In the genomic region with DNA sequence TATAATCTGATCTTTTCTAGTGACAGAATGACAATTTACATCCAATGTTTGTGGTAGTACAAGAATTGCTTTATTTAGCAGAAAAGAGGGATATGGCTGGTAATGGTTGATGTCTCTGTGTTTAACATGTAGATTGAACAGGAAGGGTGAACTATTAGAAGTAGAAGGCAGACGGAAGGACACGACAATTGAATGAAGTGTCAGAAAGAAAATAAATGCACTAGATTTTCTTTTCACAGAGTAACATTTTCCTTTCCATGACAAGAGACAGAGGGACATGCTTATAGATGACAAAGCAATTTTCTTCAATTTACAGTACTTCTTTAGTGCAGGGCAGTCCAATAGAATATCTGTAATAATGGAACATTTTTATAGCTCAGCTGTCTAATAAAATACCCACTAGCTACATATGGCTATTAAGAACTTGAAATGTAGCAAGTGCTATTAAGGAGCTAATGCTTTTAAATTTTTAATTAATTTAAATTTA, we compare ENCODE assay signal across 16 cellular contexts. TPM values are rescaled to one million over a fixed set of nuclear protein-coding genes. Genes with fewer than 3 reads are reported as not detected.
DNase-seq lines count a peak whose midpoint lies in the region; ATAC-seq and TF ChIP-seq lines count a peak whose summit lies in the region.
"Had no signal": no experiment of that assay in that cellular context is flagged by ENCODE, and none has a peak within 500 bp of the region (broad histone marks: within the 10 kb centered on the region; RNA-seq: fewer than 3 reads in every experiment).

No MANE protein-coding gene starts in this region.

- in situ Hi-C loops in brain microvascular endothelial cell (cut with HindIII; ENCODE audit: low pct_ligation_motif_present, low sequenced_read_pairs), result no loop called here

- H3K9me3 Mint-ChIP-seq in activated T-cell treated with anti-CD3 and anti-CD28 coated beads, Interleukin-2, amount 50 U/mL, for 24 hours, result peaks cover 2% of the 10 kb centered on the region
- H3K9me3 Mint-ChIP-seq in chondrocyte (ENCODE audit: low read depth), result no peaks in the 10 kb centered on the region
- H3K9me3 Mint-ChIP-seq: IgD-negative memory B cell had no signal

- no peak for DNase-seq in activated T-cell treated with anti-CD3 and anti-CD28 coated beads, Interleukin-2, amount 50 U/mL, for 24 hours
- no peak for DNase-seq in activated T-cell treated with anti-CD3 and anti-CD28 coated beads, Interleukin-2, amount 50 U/mL, for 1 hour
- DNase-seq in OCI-M1 (lab: John Stamatoyannopoulos, UW) (peak; percentile 5), chondrocyte (ENCODE audit: low spot score) (no peak), LoVo (ENCODE audit: low spot score) (no peak), brain microvascular endothelial cell (no peak)
- DNase-seq: amygdala, Caco-2, foreskin keratinocyte, left lung, NCI-H1092, NCI-H69, substantia nigra had no signal

- H3K4me1 ChIP-seq in skeletal muscle tissue (ENCODE audit: control insufficient read depth in 3 of 3, insufficient read depth in 3 of 3, low read length in 3 of 3), result peaks cover 0 to 10% (median 0%) of the 10 kb centered on the region in 3 donors
- H3K4me1 ChIP-seq: Caco-2 had no signal

- no peaks in the 10 kb centered on the region for H3K27me3 Mint-ChIP-seq in activated T-cell treated with anti-CD3 and anti-CD28 coated beads, Interleukin-2, amount 50 U/mL, for 24 hours
- H3K27me3 Mint-ChIP-seq in chondrocyte (ENCODE audit: low read depth), result no peaks in the 10 kb centered on the region
- H3K27me3 Mint-ChIP-seq: IgD-negative memory B cell had no signal

- peaks cover 65% of the 10 kb centered on the region for H3K4me1 Mint-ChIP-seq in activated T-cell treated with anti-CD3 and anti-CD28 coated beads, Interleukin-2, amount 50 U/mL, for 24 hours (ENCODE audit: low read depth)
- H3K4me1 Mint-ChIP-seq in chondrocyte (ENCODE audit: low read depth), result peaks cover 30% of the 10 kb centered on the region

- ATAC-seq in GM19467 (IDR thresholded peaks at IDR 0.05; ENCODE audit: unreplicated experiment), result no peak
- ATAC-seq: foreskin keratinocyte had no signal

- no peaks in the 10 kb centered on the region for H3K9me3 ChIP-seq in skeletal muscle tissue (ENCODE audit: control insufficient read depth in 3 of 3, low read length in 3 of 3)
- H3K9me3 ChIP-seq: Caco-2, left lung had no signal

- peak overlapping the region; percentile 38 for H3K27ac ChIP-seq in skeletal muscle tissue (ENCODE audit: low read depth, low read length)
- H3K27ac ChIP-seq in brain microvascular endothelial cell, result no peak overlapping the region
- H3K27ac ChIP-seq: foreskin keratinocyte, left lung had no signal

- TF ChIP-seq CTCF in chondrocyte (IDR thresholded peaks at IDR 0.05) (no peak), brain microvascular endothelial cell (IDR thresholded peaks at IDR 0.05; ENCODE audit: low read depth, low read length, missing control alignments) (no peak)

- H3K4me3 ChIP-seq in skeletal muscle tissue (ENCODE audit: low read length in 3 of 3), result peak overlapping the region in 1 of 3 donors; percentile 17
- no peak overlapping the region for H3K4me3 ChIP-seq in brain microvascular endothelial cell (ENCODE audit: low read depth, low read length)
- H3K4me3 ChIP-seq: left lung had no signal

- H3K27ac Mint-ChIP-seq in activated T-cell treated with anti-CD3 and anti-CD28 coated beads, Interleukin-2, amount 50 U/mL, for 24 hours, result peak overlapping the region; percentile 19
- H3K27ac Mint-ChIP-seq in chondrocyte (ENCODE audit: unreplicated experiment), result peak overlapping the region; percentile 9

- H3K36me3 ChIP-seq in skeletal muscle tissue (ENCODE audit: control insufficient read depth in 3 of 3, insufficient read depth in 3 of 3, low read length in 3 of 3), result no peaks in the 10 kb centered on the region
- no peaks in the 10 kb centered on the region for H3K36me3 ChIP-seq in brain microvascular endothelial cell (replicated peaks)
- H3K36me3 ChIP-seq: left lung had no signal

- H3K36me3 Mint-ChIP-seq in activated T-cell treated with anti-CD3 and anti-CD28 coated beads, Interleukin-2, amount 50 U/mL, for 24 hours (ENCODE audit: low read depth), result no peaks in the 10 kb centered on the region
- H3K36me3 Mint-ChIP-seq in chondrocyte (ENCODE audit: low read depth), result no peaks in the 10 kb centered on the region
- H3K36me3 Mint-ChIP-seq: IgD-negative memory B cell had no signal

- H3K27me3 ChIP-seq in skeletal muscle tissue (ENCODE audit: control insufficient read depth in 3 of 3, insufficient read depth in 3 of 3, low read length in 3 of 3) (no peaks in the 10 kb centered on the region), brain microvascular endothelial cell (replicated peaks) (no peaks in the 10 kb centered on the region)
- H3K27me3 ChIP-seq: foreskin keratinocyte, left lung had no signal

- H3K9ac ChIP-seq in skeletal muscle tissue (ENCODE audit: low read depth in 1 of 3, low read length in 3 of 3), result no peak overlapping the region

- H3K4me3 Mint-ChIP-seq in activated T-cell treated with anti-CD3 and anti-CD28 coated beads, Interleukin-2, amount 50 U/mL, for 24 hours, result no peak overlapping the region
- H3K4me3 Mint-ChIP-seq in chondrocyte (ENCODE audit: unreplicated experiment), result no peak overlapping the region

RNA-seq across cellular contexts. Expression of a gene that starts 48.9 kb away (rescaled TPM):
- total RNA-seq in chondrocyte (164 to 177 TPM (median 166 TPM) in 3 replicates), skeletal muscle tissue (76.7 TPM)
